ENCODE assay signal across 17 cellular contexts in the genomic region with DNA sequence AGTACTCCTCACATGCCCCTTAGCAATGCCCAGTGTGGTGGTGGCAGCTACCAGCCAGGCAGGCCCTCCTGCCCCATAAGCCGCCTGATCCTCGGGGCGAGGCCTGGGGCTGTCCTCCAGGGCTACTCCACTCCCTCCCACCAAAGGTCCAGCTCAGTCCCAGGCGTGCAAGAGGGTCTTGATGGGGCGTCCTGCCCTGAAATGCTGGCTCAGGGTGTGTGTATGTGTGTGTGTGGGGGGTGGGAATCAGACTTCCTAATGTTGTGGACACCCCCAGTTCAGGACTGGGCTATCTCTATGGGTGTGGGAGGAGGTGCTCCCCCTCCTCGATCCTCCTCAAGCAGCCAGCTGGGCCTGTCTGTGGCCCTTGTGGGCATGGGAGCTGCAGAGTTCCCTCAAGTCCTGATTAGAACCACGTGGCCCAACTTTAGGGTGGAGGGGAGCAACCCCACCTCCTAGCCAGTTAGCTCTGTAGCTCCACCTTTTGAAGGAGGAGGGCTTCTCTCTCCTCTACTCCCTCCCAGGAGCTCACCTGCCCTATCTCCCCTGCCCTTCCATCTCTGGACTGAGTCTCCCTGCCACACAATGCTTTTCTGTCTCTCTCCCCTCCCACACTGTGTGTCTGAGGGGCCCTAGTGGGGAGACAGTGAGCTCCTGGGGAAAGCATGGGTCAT. TPM values are rescaled to one million over a fixed set of nuclear protein-coding genes. Genes with fewer than 3 reads are reported as not detected.
DNase-seq lines count a peak whose midpoint lies in the region; ATAC-seq, FAIRE-seq and TF ChIP-seq lines count a peak whose summit lies in the region.
"Had no signal": no experiment of that assay in that cellular context is flagged by ENCODE, and none has a peak within 500 bp of the region (broad histone marks: within the 10 kb centered on the region; RNA-seq: fewer than 3 reads in every experiment).

No MANE protein-coding gene starts in this region.

- H3K79me2 ChIP-seq in endothelial cell of umbilical vein (ENCODE audit: control insufficient read depth, insufficient read depth, low read length), result no peaks in the 10 kb centered on the region

- intact Hi-C loops in endothelial cell of umbilical vein (cut with micrococcal nuclease) (no loop called here), sigmoid colon (cut with DNase I) (no loop called here)

- no peaks in the 10 kb centered on the region for H4K20me1 ChIP-seq in endothelial cell of umbilical vein (replicated peaks; ENCODE audit: control insufficient read depth, extremely low read depth, insufficient read depth, low read length)

- H3K9me3 ChIP-seq in endothelial cell of umbilical vein (replicated peaks; ENCODE audit: control insufficient read depth, insufficient read depth, low read length), result no peaks in the 10 kb centered on the region
- H3K9me3 ChIP-seq in sigmoid colon, result no peaks in the 10 kb centered on the region
- H3K9me3 ChIP-seq: body of pancreas had no signal

- H3K4me2 ChIP-seq in endothelial cell of umbilical vein (ENCODE audit: insufficient read depth, low read length), result no peak overlapping the region

- FAIRE-seq in endothelial cell of umbilical vein (lab: Jason Lieb, UNC), result no peak
- FAIRE-seq in RCC 7860 (lab: Jason Lieb, UNC), result no peak

- H3K9ac ChIP-seq in endothelial cell of umbilical vein (replicated peaks; ENCODE audit: extremely low read depth, insufficient read depth, low read length), result no peak overlapping the region

- DNase-seq in HUDEP-2 (lab: John Stamatoyannopoulos, UW; ENCODE audit: unreplicated experiment in 76 of 76), result peak in 53 of 76 experiments; percentile 6 to 74 (median 43)
- no peak for DNase-seq in endothelial cell of umbilical vein (ENCODE audit: low read depth, low spot score)
- no peak for DNase-seq in sigmoid colon
- no peak for DNase-seq in RCC 7860 (ENCODE audit: low spot score)
- DNase-seq in GM13976 (ENCODE audit: low spot score), result no peak
- DNase-seq: activated gamma-delta T cell; AML-193; body of pancreas; DMS153; foreskin fibroblast; immature natural killer cell; stimulated activated CD4-positive, alpha-beta T cell treated with anti-CD3 and anti-CD28 coated beads, Interleukin-1b, Interleukin-23, amount 100 ng/mL, for 48 hours; WERI-Rb-1 had no signal

- H3K4me3 ChIP-seq in endothelial cell of umbilical vein (replicated peaks in 1 of 3; ENCODE audit: insufficient read depth in 1 of 3, low read depth in 1 of 3, low read length in 3 of 3), result no peak overlapping the region
- no peak overlapping the region for H3K4me3 ChIP-seq in sigmoid colon
- H3K4me3 ChIP-seq: body of pancreas, HAP-1 had no signal

- ATAC-seq in GM21737 (IDR thresholded peaks at IDR 0.05; ENCODE audit: unreplicated experiment), result no peak
- ATAC-seq: body of pancreas had no signal

- no peak for TF ChIP-seq EP300 in sigmoid colon (IDR thresholded peaks at IDR 0.05)

- TF ChIP-seq POLR2A in endothelial cell of umbilical vein (IDR thresholded peaks at IDR 0.05; ENCODE audit: low read depth, low read length), result no peak
- no peak for TF ChIP-seq POLR2A in sigmoid colon (IDR thresholded peaks at IDR 0.05)

- no TSS peak for BruUV-seq in endothelial cell of umbilical vein (replicated peaks; lab: Mats Ljungman, UMichigan)

- no peak for TF ChIP-seq CTCF in endothelial cell of umbilical vein (IDR thresholded peaks at IDR 0.05; ENCODE audit: extremely low read depth in 1 of 2, insufficient read depth in 1 of 2, low read depth in 1 of 2, low read length in 2 of 2)
- no peak for TF ChIP-seq CTCF in sigmoid colon (IDR thresholded peaks at IDR 0.05)
- no peak for TF ChIP-seq CTCF in GM13976 (IDR thresholded peaks at IDR 0.05; ENCODE audit: borderline replicate concordance, control extremely low read depth, extremely low read depth, insufficient read depth, missing control alignments)

- H3K4me1 ChIP-seq in endothelial cell of umbilical vein (ENCODE audit: control insufficient read depth, extremely low read depth, insufficient read depth, low read length) (peaks cover 12% of the 10 kb centered on the region), sigmoid colon (peaks cover 0 to 5% (median 0%) of the 10 kb centered on the region in 4 donors)

- H3K27ac ChIP-seq in endothelial cell of umbilical vein (ENCODE audit: insufficient read depth, low read depth, low read length), result no peak overlapping the region
- peak overlapping the region; percentile 27 to 59 (median 36) for H3K27ac ChIP-seq in sigmoid colon
- H3K27ac ChIP-seq: WERI-Rb-1 had no signal

- in situ Hi-C loops in GM13976 (cut with MboI; ENCODE audit: low sequenced_read_pairs, unreplicated experiment), result no loop called here

- H3K36me3 ChIP-seq in endothelial cell of umbilical vein (ENCODE audit: control insufficient read depth in 2 of 2, extremely low read depth in 1 of 2, insufficient read depth in 2 of 2, low read length in 2 of 2), result no peaks in the 10 kb centered on the region
- H3K36me3 ChIP-seq in sigmoid colon, result no peaks in the 10 kb centered on the region
- H3K36me3 ChIP-seq: HAP-1, WERI-Rb-1 had no signal

- CTCF ChIA-PET in endothelial cell of umbilical vein (lab: Charles Lee), result interaction anchor here (1.0 to 3.3 kb wide), 8 partner anchors 9 to 115 kb away, joined by 3 to 18 read pairs (median 4); partner anchors contain the start of gene SPEF1

- H2AFZ ChIP-seq in endothelial cell of umbilical vein (ENCODE audit: low read depth, low read length), result peak overlapping the region; percentile 29

- H3K9me1 ChIP-seq in endothelial cell of umbilical vein (replicated peaks; ENCODE audit: control insufficient read depth, extremely low read depth, insufficient read depth, low read length), result no peaks in the 10 kb centered on the region

- H3K27me3 ChIP-seq in endothelial cell of umbilical vein (ENCODE audit: control insufficient read depth in 2 of 2, insufficient read depth in 2 of 2, low read length in 2 of 2), result no peaks in the 10 kb centered on the region
- peaks cover 0 to 7% (median 2%) of the 10 kb centered on the region in 3 donors for H3K27me3 ChIP-seq in sigmoid colon
- H3K27me3 ChIP-seq: body of pancreas had no signal

- WGBS in sigmoid colon, 2 donors, result 76 to 79% methylated on average over 7 of the region's 7 CpGs

- POLR2A ChIA-PET in endothelial cell of umbilical vein (lab: Charles Lee), result no interaction called here

- dilution Hi-C loops in endothelial cell of umbilical vein (cut with MboI; ENCODE audit: extremely low pct_ligation_motif_present, low sequenced_read_pairs), result no loop called here

RNA-seq across cellular contexts. Expression of gene HSPA12B, which starts 7.6 kb away (rescaled TPM):
- total RNA-seq in endothelial cell of umbilical vein (3.4 and 6.6 TPM in 2 replicates), sigmoid colon (10 to 100 TPM in 1 of 4 donors, 1 to 10 TPM in 3; 2.2 to 10.5 (median 7.8) TPM)
- polyA plus RNA-seq in endothelial cell of umbilical vein (3.6 and 3.7 TPM in 2 replicates), sigmoid colon (1 to 10 TPM in 2 of 3 donors, under 1 TPM in 1; 0.69 to 7.8 (median 2.9) TPM)
- 2.7 and 3.4 TPM in 2 replicates for polyA plus RNA-seq in endothelial cell of umbilical vein (2011; cell fraction: cytosol; rRNA removed)
- 5.6 and 5.7 TPM in 2 replicates for polyA plus RNA-seq in endothelial cell of umbilical vein (2011; cell fraction: nucleus; rRNA removed)
- polyA plus RNA-seq in endothelial cell of umbilical vein (2012), result 7.3 and 10.7 TPM in 2 replicates
- 2.8 and 2.9 TPM in 2 replicates for polyA minus RNA-seq in endothelial cell of umbilical vein
- not detected for polyA minus RNA-seq in endothelial cell of umbilical vein (2011; cell fraction: cytosol; rRNA and poly(A)+ RNA removed)
- polyA minus RNA-seq in endothelial cell of umbilical vein (2011; cell fraction: nucleus; rRNA and poly(A)+ RNA removed), result 2.3 and 4.9 TPM in 2 replicates
- total RNA-seq: NCI-H460 had no signal

RNA-seq across cellular contexts. Expression of gene ADISSP, which starts 27.5 kb away (rescaled TPM):
- total RNA-seq in endothelial cell of umbilical vein (55.0 and 55.8 TPM in 2 replicates), sigmoid colon (100 to 1,000 TPM in 1 of 4 donors, 10 to 100 TPM in 3; 53.2 to 116 (median 69.6) TPM)
- polyA plus RNA-seq in endothelial cell of umbilical vein (67.5 and 77.3 TPM in 2 replicates), sigmoid colon (10 to 100 TPM; 15.7 to 38.1 (median 18.0) TPM)
- polyA plus RNA-seq in endothelial cell of umbilical vein (2011; cell fraction: cytosol; rRNA removed), result 45.2 and 56.7 TPM in 2 replicates
- polyA plus RNA-seq in endothelial cell of umbilical vein (2011; cell fraction: nucleus; rRNA removed), result 18.9 and 21.4 TPM in 2 replicates
- polyA plus RNA-seq in endothelial cell of umbilical vein (2012), result 47.5 and 73.9 TPM in 2 replicates
- polyA minus RNA-seq in endothelial cell of umbilical vein, result 20.1 and 23.0 TPM in 2 replicates
- polyA minus RNA-seq in endothelial cell of umbilical vein (2011; cell fraction: cytosol; rRNA and poly(A)+ RNA removed), result 34.4 TPM
- 7.3 and 11.2 TPM in 2 replicates for polyA minus RNA-seq in endothelial cell of umbilical vein (2011; cell fraction: nucleus; rRNA and poly(A)+ RNA removed)

RNA-seq across cellular contexts. Expression of gene SIGLEC1, which starts 27.7 kb away (rescaled TPM):
- total RNA-seq in endothelial cell of umbilical vein, result not detected in 2 replicates
- polyA plus RNA-seq in endothelial cell of umbilical vein, result not detected in 2 replicates
- not detected in 2 replicates for polyA plus RNA-seq in endothelial cell of umbilical vein (2011; cell fraction: cytosol; rRNA removed)
- polyA plus RNA-seq in endothelial cell of umbilical vein (2011; cell fraction: nucleus; rRNA removed), result not detected in 2 replicates
- polyA plus RNA-seq in endothelial cell of umbilical vein (2012), result not detected in 2 replicates
- polyA minus RNA-seq in endothelial cell of umbilical vein, result not detected in 2 replicates
- not detected for polyA minus RNA-seq in endothelial cell of umbilical vein (2011; cell fraction: cytosol; rRNA and poly(A)+ RNA removed)
- polyA minus RNA-seq in endothelial cell of umbilical vein (2011; cell fraction: nucleus; rRNA and poly(A)+ RNA removed), result not detected in 2 replicates
- total RNA-seq in sigmoid colon, result 10 to 100 TPM in 3 of 4 donors, 1 to 10 TPM in 1; 9.9 to 17.1 (median 10.2) TPM
- polyA plus RNA-seq in sigmoid colon, result 1 to 10 TPM; 2.4 to 6.9 (median 5.3) TPM
- total RNA-seq: NCI-H460 had no signal

RNA-seq across cellular contexts. Expression of gene SPEF1, which starts 41.2 kb away (rescaled TPM):
- total RNA-seq in endothelial cell of umbilical vein (0.32 and 0.44 TPM in 2 replicates), sigmoid colon (under 1 TPM in 1 of 4 donors, not detected in 3; 0.81 TPM)
- polyA plus RNA-seq in endothelial cell of umbilical vein (0.07 and 0.10 TPM in 2 replicates), sigmoid colon (under 1 TPM in 1 of 3 donors, not detected in 2; 0.12 TPM)
- not detected in 2 replicates for polyA plus RNA-seq in endothelial cell of umbilical vein (2011; cell fraction: cytosol; rRNA removed)
- 0.38 and 0.43 TPM in 2 replicates for polyA plus RNA-seq in endothelial cell of umbilical vein (2011; cell fraction: nucleus; rRNA removed)
- polyA plus RNA-seq in endothelial cell of umbilical vein (2012), result not detected in 2 replicates
- 0.15 TPM in 1 of 2 replicates, not detected in the other for polyA minus RNA-seq in endothelial cell of umbilical vein
- polyA minus RNA-seq in endothelial cell of umbilical vein (2011; cell fraction: cytosol; rRNA and poly(A)+ RNA removed), result not detected
- not detected in 2 replicates for polyA minus RNA-seq in endothelial cell of umbilical vein (2011; cell fraction: nucleus; rRNA and poly(A)+ RNA removed)
- total RNA-seq: posterior vena cava had no signal
- polyA plus RNA-seq: immature natural killer cell had no signal

RNA-seq across cellular contexts. Expression of gene CENPB, which starts 46.5 kb away (rescaled TPM):
- total RNA-seq in endothelial cell of umbilical vein (82.2 and 90.3 TPM in 2 replicates), sigmoid colon (10 to 100 TPM; 73.4 to 99.9 (median 84.3) TPM)
- polyA plus RNA-seq in endothelial cell of umbilical vein (30.4 and 35.7 TPM in 2 replicates), sigmoid colon (10 to 100 TPM; 52.7 to 71.4 (median 58.9) TPM)
- 31.2 and 35.9 TPM in 2 replicates for polyA plus RNA-seq in endothelial cell of umbilical vein (2011; cell fraction: cytosol; rRNA removed)
- 20.1 and 24.4 TPM in 2 replicates for polyA plus RNA-seq in endothelial cell of umbilical vein (2011; cell fraction: nucleus; rRNA removed)
- polyA plus RNA-seq in endothelial cell of umbilical vein (2012), result 57.3 and 58.0 TPM in 2 replicates
- 36.7 and 45.2 TPM in 2 replicates for polyA minus RNA-seq in endothelial cell of umbilical vein
- polyA minus RNA-seq in endothelial cell of umbilical vein (2011; cell fraction: cytosol; rRNA and poly(A)+ RNA removed), result 53.1 TPM
- 10.9 and 19.3 TPM in 2 replicates for polyA minus RNA-seq in endothelial cell of umbilical vein (2011; cell fraction: nucleus; rRNA and poly(A)+ RNA removed)

Comparison
In these comparisons a context has a peak if more than half of its experiments do, and no peak if none do; other contexts are left out.
1. DNase-seq: peak in HUDEP-2 (53 of 76); none in endothelial cell of umbilical vein (single experiment), sigmoid colon (single experiment), RCC 7860 (single experiment) and GM13976 (single experiment).
2. RNA of gene SIGLEC1, which starts 27.7 kb away (total RNA-seq): 9.9 to 17.1 TPM in sigmoid colon; not detected in endothelial cell of umbilical vein; every median in the first group is over 10 times any median in the second.